ENCODE assay signal across 22 cellular contexts in the genomic region with DNA sequence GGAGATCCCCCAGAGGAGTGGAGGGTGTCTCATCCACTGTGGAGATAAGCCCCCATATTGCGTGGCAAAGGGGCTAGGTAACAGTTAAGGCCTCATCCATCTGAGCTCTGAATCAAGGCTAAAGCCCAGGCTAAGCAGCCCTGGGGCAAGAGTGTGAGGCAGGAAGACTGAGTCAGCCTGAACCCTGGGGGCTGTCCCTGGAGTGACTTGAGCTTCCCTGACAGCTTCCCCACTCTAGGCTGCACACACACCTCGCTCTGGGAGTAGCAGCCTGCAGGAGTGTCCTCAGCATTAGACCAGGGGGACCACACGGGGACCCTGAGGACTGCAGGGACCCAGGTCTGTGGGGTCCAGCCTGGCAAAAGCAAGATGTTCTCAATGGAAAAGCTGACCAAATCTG. TPM values are rescaled to one million over a fixed set of nuclear protein-coding genes. Genes with fewer than 3 reads are reported as not detected.
DNase-seq lines count a peak whose midpoint lies in the region; ATAC-seq and TF ChIP-seq lines count a peak whose summit lies in the region.
"Had no signal": no experiment of that assay in that cellular context is flagged by ENCODE, and none has a peak within 500 bp of the region (broad histone marks: within the 10 kb centered on the region; RNA-seq: fewer than 3 reads in every experiment).

No MANE protein-coding gene starts in this region.

- no peak overlapping the region for H3K4me3 Mint-ChIP-seq in activated CD8-positive, alpha-beta memory T cell treated with anti-CD3 and anti-CD28 coated beads, Interleukin-2, amount 10 ng/mL, durations not matched to agents 7 days and 5 days
- H3K4me3 Mint-ChIP-seq in activated naive CD8-positive, alpha-beta T cell treated with anti-CD3 and anti-CD28 coated beads, Interleukin-2, amount 50 U/mL, for 24 hours, result no peak overlapping the region
- H3K4me3 Mint-ChIP-seq: CD4-positive, alpha-beta T cell; HFFc6; T-helper 17 cell had no signal

- no TSS peak for BruUV-seq in A673 (replicated peaks; lab: Mats Ljungman, UMichigan)

- no peaks in the 10 kb centered on the region for H3K36me3 ChIP-seq in A673 (ENCODE audit: insufficient read depth, low read length, poor library complexity, severe bottlenecking)
- H3K36me3 ChIP-seq: SJCRH30, vagina had no signal

- TF ChIP-seq CTCF in A673 (conservative IDR thresholded peaks at IDR 0.05; ENCODE audit: low read depth, low read length), result no peak

- ATAC-seq in activated CD8-positive, alpha-beta memory T cell treated with anti-CD3 and anti-CD28 coated beads, Interleukin-2, amount 10 ng/mL, durations not matched to agents 7 days and 5 days, result peak; percentile 36
- ATAC-seq in GM21717 (IDR thresholded peaks at IDR 0.05; ENCODE audit: unreplicated experiment), result peak; percentile 50
- peak; percentile 91 for ATAC-seq in activated naive CD8-positive, alpha-beta T cell treated with anti-CD3 and anti-CD28 coated beads, Interleukin-2, amount 50 U/mL, for 24 hours
- no peak for ATAC-seq in HG03097 (IDR thresholded peaks at IDR 0.05; ENCODE audit: low FRiP score, unreplicated experiment)
- ATAC-seq: T-helper 17 cell had no signal

- H3K27ac ChIP-seq in A673 (ENCODE audit: low read depth, low read length, poor library complexity, severe bottlenecking), result no peak overlapping the region
- H3K27ac ChIP-seq: SJCRH30, vagina had no signal

- CTCF ChIA-PET in activated CD8-positive, alpha-beta memory T cell treated with anti-CD3 and anti-CD28 coated beads, Interleukin-2, amount 10 ng/mL, durations not matched to agents 7 days and 5 days (lab: Charles Lee), result no interaction called here
- CTCF ChIA-PET in A673 (lab: Charles Lee), result no interaction called here

- POLR2A ChIA-PET in A673 (lab: Charles Lee; ENCODE audit: low non-redundant PET), result no interaction called here

- no peaks in the 10 kb centered on the region for H3K27me3 ChIP-seq in A673 (replicated peaks; ENCODE audit: insufficient read depth, low read depth, low read length, poor library complexity)
- H3K27me3 ChIP-seq: SJCRH30, vagina had no signal

- no peaks in the 10 kb centered on the region for H3K4me1 Mint-ChIP-seq in activated CD8-positive, alpha-beta memory T cell treated with anti-CD3 and anti-CD28 coated beads, Interleukin-2, amount 10 ng/mL, durations not matched to agents 7 days and 5 days
- H3K4me1 Mint-ChIP-seq in activated naive CD8-positive, alpha-beta T cell treated with anti-CD3 and anti-CD28 coated beads, Interleukin-2, amount 50 U/mL, for 24 hours, result no peaks in the 10 kb centered on the region
- H3K4me1 Mint-ChIP-seq: T-helper 17 cell had no signal

- H3K27ac Mint-ChIP-seq in activated CD8-positive, alpha-beta memory T cell treated with anti-CD3 and anti-CD28 coated beads, Interleukin-2, amount 10 ng/mL, durations not matched to agents 7 days and 5 days, result no peak overlapping the region
- H3K27ac Mint-ChIP-seq in activated naive CD8-positive, alpha-beta T cell treated with anti-CD3 and anti-CD28 coated beads, Interleukin-2, amount 50 U/mL, for 24 hours, result no peak overlapping the region
- H3K27ac Mint-ChIP-seq: CD4-positive, alpha-beta T cell; HFFc6; T-helper 17 cell had no signal

- H3K9me3 ChIP-seq in A673 (ENCODE audit: low read depth, low read length, poor library complexity, severe bottlenecking), result no peaks in the 10 kb centered on the region
- H3K9me3 ChIP-seq: SJCRH30, vagina had no signal

- no peaks in the 10 kb centered on the region for H3K9me3 Mint-ChIP-seq in activated CD8-positive, alpha-beta memory T cell treated with anti-CD3 and anti-CD28 coated beads, Interleukin-2, amount 10 ng/mL, durations not matched to agents 7 days and 5 days (ENCODE audit: low read depth)
- H3K9me3 Mint-ChIP-seq in activated naive CD8-positive, alpha-beta T cell treated with anti-CD3 and anti-CD28 coated beads, Interleukin-2, amount 50 U/mL, for 24 hours, result no peaks in the 10 kb centered on the region
- H3K9me3 Mint-ChIP-seq: CD4-positive, alpha-beta T cell had no signal

- H3K27me3 Mint-ChIP-seq in activated CD8-positive, alpha-beta memory T cell treated with anti-CD3 and anti-CD28 coated beads, Interleukin-2, amount 10 ng/mL, durations not matched to agents 7 days and 5 days, result peaks cover 10% of the 10 kb centered on the region
- H3K27me3 Mint-ChIP-seq in activated naive CD8-positive, alpha-beta T cell treated with anti-CD3 and anti-CD28 coated beads, Interleukin-2, amount 50 U/mL, for 24 hours, result no peaks in the 10 kb centered on the region

- DNase-seq in activated CD8-positive, alpha-beta memory T cell treated with anti-CD3 and anti-CD28 coated beads, Interleukin-2, amount 10 ng/mL, durations not matched to agents 7 days and 5 days, result peak; percentile 42
- DNase-seq in activated CD8-positive, alpha-beta memory T cell treated with anti-CD3 and anti-CD28 coated beads for 24 hours, result no peak
- peak; percentile 30 for DNase-seq in activated naive CD8-positive, alpha-beta T cell treated with anti-CD3 and anti-CD28 coated beads, Interleukin-2, amount 50 U/mL, for 24 hours
- DNase-seq in stimulated activated CD4-positive, alpha-beta T cell treated with anti-CD3 and anti-CD28 coated beads, Interleukin-1b, Interleukin-23, amount 100 ng/mL, for 48 hours, result peak; percentile 25
- DNase-seq in A673 (ENCODE audit: low spot score), result no peak
- DNase-seq in HUDEP-2 (lab: John Stamatoyannopoulos, UW; ENCODE audit: unreplicated experiment in 76 of 76), result no peak
- DNase-seq: caudate nucleus; CD4-positive, alpha-beta T cell; DMS79; effector memory CD4-positive, alpha-beta T cell; HFFc6; hippocampal formation; kidney; MV-4-11; NCI-H2029 treated with DMSO at 0.1 percent for 48 hours; NCI-H524 treated with DMSO at 0.1 percent for 48 hours; SJCRH30; T-helper 17 cell had no signal

- H3K4me1 ChIP-seq in A673 (ENCODE audit: insufficient read depth, low read length, poor library complexity, severe bottlenecking), result no peaks in the 10 kb centered on the region
- H3K4me1 ChIP-seq: SJCRH30, vagina had no signal

- H3K4me3 ChIP-seq in A673 (ENCODE audit: low read depth, low read length, poor library complexity, severe bottlenecking), result no peak overlapping the region
- H3K4me3 ChIP-seq: SJCRH30, vagina had no signal

- intact Hi-C loops in A673 (cut with micrococcal nuclease; ENCODE audit: unreplicated experiment), result no loop called here

- H3K36me3 Mint-ChIP-seq in activated CD8-positive, alpha-beta memory T cell treated with anti-CD3 and anti-CD28 coated beads, Interleukin-2, amount 10 ng/mL, durations not matched to agents 7 days and 5 days, result no peaks in the 10 kb centered on the region
- H3K36me3 Mint-ChIP-seq in activated naive CD8-positive, alpha-beta T cell treated with anti-CD3 and anti-CD28 coated beads, Interleukin-2, amount 50 U/mL, for 24 hours (ENCODE audit: low read depth), result no peaks in the 10 kb centered on the region

RNA-seq across cellular contexts. Expression of a gene that starts 27.9 kb away (rescaled TPM):
- 1 to 10 TPM in 1 of 2 experiments, not detected in 1; 1.6 TPM for total RNA-seq in activated CD8-positive, alpha-beta memory T cell treated with anti-CD3 and anti-CD28 coated beads, Interleukin-2, amount 10 ng/mL, durations not matched to agents 7 days and 5 days
- not detected in 2 replicates for total RNA-seq in A673 (2021)
- total RNA-seq: CD4-positive, alpha-beta T cell; HFFc6; SJCRH30; T-helper 17 cell; vagina had no signal

RNA-seq across cellular contexts. Expression of a gene that starts 43.9 kb away (rescaled TPM):
- total RNA-seq in activated CD8-positive, alpha-beta memory T cell treated with anti-CD3 and anti-CD28 coated beads, Interleukin-2, amount 10 ng/mL, durations not matched to agents 7 days and 5 days, result not detected
- total RNA-seq in A673 (2021), result not detected in 2 replicates
- total RNA-seq: CD4-positive, alpha-beta T cell; HFFc6; kidney; renal cortical epithelial cell; SJCRH30; T-helper 17 cell; vagina had no signal

RNA-seq across cellular contexts. Expression of a gene that starts 53.3 kb away (rescaled TPM):
- total RNA-seq in activated CD8-positive, alpha-beta memory T cell treated with anti-CD3 and anti-CD28 coated beads, Interleukin-2, amount 10 ng/mL, durations not matched to agents 7 days and 5 days, result not detected
- not detected in 2 replicates for total RNA-seq in A673 (2021)
- total RNA-seq: CD4-positive, alpha-beta T cell; HFFc6; kidney; renal cortical epithelial cell; SJCRH30; T-helper 17 cell; vagina had no signal

Comparison
In these comparisons a context has a peak if more than half of its experiments do, and no peak if none do; other contexts are left out.
1. DNase-seq: peak in activated CD8-positive, alpha-beta memory T cell treated with anti-CD3 and anti-CD28 coated beads, Interleukin-2, amount 10 ng/mL, durations not matched to agents 7 days and 5 days (single experiment), activated naive CD8-positive, alpha-beta T cell treated with anti-CD3 and anti-CD28 coated beads, Interleukin-2, amount 50 U/mL, for 24 hours (single experiment) and stimulated activated CD4-positive, alpha-beta T cell treated with anti-CD3 and anti-CD28 coated beads, Interleukin-1b, Interleukin-23, amount 100 ng/mL, for 48 hours (single experiment); none in activated CD8-positive, alpha-beta memory T cell treated with anti-CD3 and anti-CD28 coated beads for 24 hours (single experiment), A673 (single experiment) and HUDEP-2 (0 of 76).